ENCODE assay signal across 8 cellular contexts in genomic region chr1:41268154-41268770, GRCh38. TPM values are rescaled to one million over a fixed set of nuclear protein-coding genes. Genes with fewer than 3 reads are reported as not detected.
A peak's percentile ranks its signal among the peaks of the same experiment; 100 is the strongest.
DNase-seq lines count a peak whose midpoint lies in the region; ATAC-seq and TF ChIP-seq lines count a peak whose summit lies in the region.

No MANE protein-coding gene starts in this region.

- no peaks in the 10 kb centered on the region for H3K9me3 ChIP-seq in H9 (ENCODE audit: control insufficient read depth, low read depth, low read length)

- no peak overlapping the region for H3K18ac ChIP-seq in H9 (ENCODE audit: insufficient read length, low read depth, low read length)

- no peak overlapping the region for H2BK20ac ChIP-seq in H9 (ENCODE audit: low read depth, low read length, poor library complexity, severe bottlenecking)

- H3K4me3 Mint-ChIP-seq in H9, result no peak overlapping the region

- no peaks in the 10 kb centered on the region for H3K79me1 ChIP-seq in H9 (ENCODE audit: insufficient read depth, low read depth, low read length, poor library complexity, severe bottlenecking)

- H2BK15ac ChIP-seq in H9 (ENCODE audit: low read depth, low read length), result no peak overlapping the region

- no peak overlapping the region for H4K5ac ChIP-seq in H9 (ENCODE audit: insufficient read length, low read depth, low read length)

- H3K27ac Mint-ChIP-seq in H9, result no peak overlapping the region

- H2BK5ac ChIP-seq in H9 (ENCODE audit: insufficient read length, low read length), result no peak overlapping the region

- H3K27me3 ChIP-seq in H9 (ENCODE audit: insufficient read depth, low read length), result no peaks in the 10 kb centered on the region

- no peak overlapping the region for H3K14ac ChIP-seq in H9 (ENCODE audit: insufficient read depth, low read length)

- H3K27ac ChIP-seq in H9 (ENCODE audit: insufficient read length, low read depth, low read length), result no peak overlapping the region

- no peaks in the 10 kb centered on the region for H3K9me3 Mint-ChIP-seq in H9

- no peak for ATAC-seq in HG03139 (IDR thresholded peaks at IDR 0.05; ENCODE audit: unreplicated experiment)

- H3K4ac ChIP-seq in H9 (ENCODE audit: low read depth, low read length), result no peak overlapping the region

- TF ChIP-seq CTCF in H9 (conservative IDR thresholded peaks at IDR 0.05) (peak; percentile 98), lower leg skin (IDR thresholded peaks at IDR 0.05) (peak in 1 of 3 donors; percentile 97)

- no peak overlapping the region for H2AK5ac ChIP-seq in H9 (ENCODE audit: insufficient read length, low read length)

- H3K27me3 Mint-ChIP-seq in H9 (ENCODE audit: low read depth), result peaks cover 3% of the 10 kb centered on the region; the same call in 1 of the 2 replicates

- no peaks in the 10 kb centered on the region for H3K36me3 Mint-ChIP-seq in H9 (ENCODE audit: insufficient read depth in 1 of 3, low read depth in 3 of 3)

- H2BK120ac ChIP-seq in H9 (ENCODE audit: low read depth, low read length, poor library complexity, severe bottlenecking), result no peak overlapping the region

- intact Hi-C loops in lower leg skin (cut with DNase I; ENCODE audit: low total_unique reads), result loop anchor here (2.0 to 5.0 kb wide), 2 partner anchors 149 to 167 kb away; no protein-coding TSS in a partner anchor

- no peak overlapping the region for H3K4me2 ChIP-seq in H9 (ENCODE audit: insufficient read depth, insufficient read length, low read length)

- TF ChIP-seq POLR2A in lower leg skin (IDR thresholded peaks at IDR 0.05), result no peak

- H2AFZ ChIP-seq in H9 (ENCODE audit: low read length), result no peak overlapping the region

- H3K4me1 Mint-ChIP-seq in H9, result peaks cover 5 to 9% of the 10 kb centered on the region in 2 experiments; a peak in 3 of 4 replicates

- no CpG with 5 or more reads among the region's 8 CpGs for WGBS in H9 (ENCODE audit: extremely low coverage, insufficient read length, low lambda C conversion rate)
- 11 to 12% methylated on average over 8 of the region's 8 CpGs for WGBS in lower leg skin, 2 donors

- H3K4me3 ChIP-seq in lower leg skin (ENCODE audit: low read depth, poor library complexity, severe bottlenecking), result no peak overlapping the region

- no peak overlapping the region for H3K9ac ChIP-seq in H9 (ENCODE audit: extremely low read depth, insufficient read length, low read length)

- no peaks in the 10 kb centered on the region for H4K20me1 ChIP-seq in H9 (ENCODE audit: control insufficient read depth, insufficient read depth, insufficient read length)

- H2BK12ac ChIP-seq in H9 (ENCODE audit: insufficient read length, low read depth, low read length), result no peak overlapping the region

- H4K8ac ChIP-seq in H9 (replicated peaks; ENCODE audit: insufficient read length, low read depth, low read length), result no peak overlapping the region

- no peak overlapping the region for H3K23ac ChIP-seq in H9 (ENCODE audit: insufficient read length, low read depth, low read length)

- no peaks in the 10 kb centered on the region for H3K4me1 ChIP-seq in H9 (ENCODE audit: insufficient read depth, low read length)

- no peak overlapping the region for H4K91ac ChIP-seq in H9 (ENCODE audit: insufficient read length, low read depth, low read length)

- no peaks in the 10 kb centered on the region for H3K23me2 ChIP-seq in H9 (ENCODE audit: insufficient read length, low read depth, low read length, poor library complexity, severe bottlenecking)

- no peaks in the 10 kb centered on the region for H3K79me2 ChIP-seq in H9 (ENCODE audit: insufficient read depth, low read length)

- no peak overlapping the region for H3K56ac ChIP-seq in H9 (ENCODE audit: insufficient read length, low read depth, low read length)

- H3T11ph ChIP-seq in H9 (ENCODE audit: low read length), result no peak overlapping the region

- DNase-seq in AG20443 (ENCODE audit: low spot score), result peak; percentile 94
- peak; percentile 83 for DNase-seq in H9
- DNase-seq in NCI-H69 (lab: John Stamatoyannopoulos, UW), result peak; percentile 78
- DNase-seq in activated CD4-positive, alpha-beta T cell treated with anti-CD3 and anti-CD28 coated beads, Interleukin-2, amount 50 U/mL, for 4 hours, result peak; percentile 50 to 61
- DNase-seq in dedifferentiated amniotic fluid mesenchymal stem cell (ENCODE audit: extremely low spot score), result peak; percentile 69
- DNase-seq in lower leg skin (ENCODE audit: low spot score in 2 of 2), result peak; percentile 72 to 95
- DNase-seq in stimulated activated CD4-positive, alpha-beta T cell treated with anti-CD3 and anti-CD28 coated beads, TNF-alpha, amount 100 ng/mL, for 24 hours (ENCODE audit: low read depth in 3 of 3), result peak; percentile 38 to 54 (median 42)

RNA-seq across cellular contexts. Expression of gene SCMH1, which starts 26.2 kb away (rescaled TPM):
- total RNA-seq in H9 (2021) (16.4 and 16.5 TPM in 2 replicates), lower leg skin (10 to 100 TPM in 3 of 4 donors, 1 to 10 TPM in 1; 8.9 to 30.9 (median 21.8) TPM)

Comparison
In these comparisons a context has a peak if more than half of its experiments do, and no peak if none do; other contexts are left out.
1. DNase-seq: peak in every context shown above with its lines; median percentile 94 in AG20443; 84 in lower leg skin; 83 in H9; 78 in NCI-H69; 69 in dedifferentiated amniotic fluid mesenchymal stem cell; 56 in activated CD4-positive, alpha-beta T cell treated with anti-CD3 and anti-CD28 coated beads, Interleukin-2, amount 50 U/mL, for 4 hours; 42 in stimulated activated CD4-positive, alpha-beta T cell treated with anti-CD3 and anti-CD28 coated beads, TNF-alpha, amount 100 ng/mL, for 24 hours.